ENCODE assay signal across 26 cellular contexts in genomic region chr5:111201705-111202104, GRCh38.
"Had no signal": no experiment of that assay in that cellular context is flagged by ENCODE, and none has a peak within 500 bp of the region (broad histone marks: within the 10 kb centered on the region; RNA-seq: fewer than 3 reads in every experiment).

No MANE protein-coding gene starts in this region.

- H3K4me3 Mint-ChIP-seq: activated B cell treated with CpG ODN at 0.5 μM for 24 hours; activated naive CD4-positive, alpha-beta T cell treated with anti-CD3 and anti-CD28 coated beads, Interleukin-2, amount 10 ng/mL, durations not matched to agents 7 days and 5 days; activated naive CD8-positive, alpha-beta T cell treated with anti-CD3 and anti-CD28 coated beads, Interleukin-2, amount 10 ng/mL, durations not matched to agents 7 days and 5 days; activated T-helper 1 cell treated with anti-CD3 and anti-CD28 coated beads, Interleukin-12 subunit alpha, Interleukin-12 subunit beta, Interleukin-2, Interleukin-4 antibody, amounts not matched to agents 30 ng/mL and 10 ng/mL and 1 ng/mL, durations not matched to agents 14 hours and 24 hours and 36 hours; effector memory CD8-positive, alpha-beta T cell; nephron had no signal

- ATAC-seq: effector memory CD8-positive, alpha-beta T cell; gastrocnemius medialis; right cardiac atrium; stimulated activated naive CD8-positive, alpha-beta T cell treated with anti-CD3 and anti-CD28 coated beads, Interleukin-15, Interleukin-2, amounts not matched to agents 100 U/mL and 50 U/mL, for 24 hours had no signal

- H3K4me1 Mint-ChIP-seq: activated B cell treated with CpG ODN at 0.5 μM for 24 hours; activated naive CD4-positive, alpha-beta T cell treated with anti-CD3 and anti-CD28 coated beads, Interleukin-2, amount 10 ng/mL, durations not matched to agents 7 days and 5 days; nephron had no signal

- H3K4me3 ChIP-seq: ascending aorta, gastrocnemius medialis, hepatocyte, left ventricle myocardium inferior, lung, testis, transverse colon had no signal

- H3K9me3 Mint-ChIP-seq: activated B cell treated with CpG ODN at 0.5 μM for 24 hours; activated naive CD4-positive, alpha-beta T cell treated with anti-CD3 and anti-CD28 coated beads, Interleukin-2, amount 10 ng/mL, durations not matched to agents 7 days and 5 days; activated naive CD8-positive, alpha-beta T cell treated with anti-CD3 and anti-CD28 coated beads, Interleukin-2, amount 10 ng/mL, durations not matched to agents 7 days and 5 days; activated T-helper 1 cell treated with anti-CD3 and anti-CD28 coated beads, Interleukin-12 subunit alpha, Interleukin-12 subunit beta, Interleukin-2, Interleukin-4 antibody, amounts not matched to agents 30 ng/mL and 10 ng/mL and 1 ng/mL, durations not matched to agents 14 hours and 24 hours and 36 hours; effector memory CD8-positive, alpha-beta T cell; nephron had no signal

- H3K79me2 ChIP-seq: hepatocyte had no signal

- H3K4me1 ChIP-seq: ascending aorta, gastrocnemius medialis, left ventricle myocardium inferior, testis, transverse colon had no signal

- H3K9me3 ChIP-seq: ascending aorta, gastrocnemius medialis, left ventricle myocardium inferior, testis, transverse colon had no signal

- DNase-seq: activated B cell treated with CpG ODN at 0.5 μM for 24 hours; activated CD4-positive, alpha-beta T cell treated with anti-CD3 and anti-CD28 coated beads, Interleukin-2, amount 50 U/mL, for 4 hours; activated gamma-delta T cell; activated naive CD4-positive, alpha-beta T cell treated with anti-CD3 and anti-CD28 coated beads, Interleukin-2, amount 10 ng/mL, durations not matched to agents 7 days and 5 days; activated naive CD8-positive, alpha-beta T cell treated with anti-CD3 and anti-CD28 coated beads, Interleukin-2, amount 10 ng/mL, durations not matched to agents 7 days and 5 days; activated T-cell treated with anti-CD3 and anti-CD28 coated beads for 4 hours; brain microvascular endothelial cell; cortex of kidney; effector memory CD8-positive, alpha-beta T cell; gastrocnemius medialis; glutamatergic neuron; islet precursor cell; left ventricle myocardium inferior; mesendoderm; posterior cingulate gyrus; right cardiac atrium; stimulated activated CD4-positive, alpha-beta T cell treated with anti-CD3 and anti-CD28 coated beads, Interleukin-2, amount 100 ng/mL, for 48 hours; stimulated activated naive CD8-positive, alpha-beta T cell treated with anti-CD3 and anti-CD28 coated beads, Interleukin-15, Interleukin-2, amounts not matched to agents 100 U/mL and 50 U/mL, for 24 hours; T-helper 2 cell; testis; transverse colon had no signal

- H3K27me3 Mint-ChIP-seq: activated naive CD8-positive, alpha-beta T cell treated with anti-CD3 and anti-CD28 coated beads, Interleukin-2, amount 10 ng/mL, durations not matched to agents 7 days and 5 days had no signal

- H3K27ac Mint-ChIP-seq: activated B cell treated with CpG ODN at 0.5 μM for 24 hours; activated naive CD4-positive, alpha-beta T cell treated with anti-CD3 and anti-CD28 coated beads, Interleukin-2, amount 10 ng/mL, durations not matched to agents 7 days and 5 days; activated naive CD8-positive, alpha-beta T cell treated with anti-CD3 and anti-CD28 coated beads, Interleukin-2, amount 10 ng/mL, durations not matched to agents 7 days and 5 days; activated T-helper 1 cell treated with anti-CD3 and anti-CD28 coated beads, Interleukin-12 subunit alpha, Interleukin-12 subunit beta, Interleukin-2, Interleukin-4 antibody, amounts not matched to agents 30 ng/mL and 10 ng/mL and 1 ng/mL, durations not matched to agents 14 hours and 24 hours and 36 hours; effector memory CD8-positive, alpha-beta T cell; nephron had no signal

- H2AFZ ChIP-seq: hepatocyte had no signal

- H3K4me2 ChIP-seq: hepatocyte had no signal

- H3K27me3 ChIP-seq: ascending aorta, brain microvascular endothelial cell, gastrocnemius medialis, testis, transverse colon had no signal

- H3K36me3 Mint-ChIP-seq: activated naive CD4-positive, alpha-beta T cell treated with anti-CD3 and anti-CD28 coated beads, Interleukin-2, amount 10 ng/mL, durations not matched to agents 7 days and 5 days had no signal

- H3K27ac ChIP-seq: ascending aorta, brain microvascular endothelial cell, gastrocnemius medialis, hepatocyte, left ventricle myocardium inferior, testis, transverse colon had no signal

- H3K36me3 ChIP-seq: ascending aorta, brain microvascular endothelial cell, gastrocnemius medialis, left ventricle myocardium inferior, transverse colon had no signal
